ENCODE assay signal across 8 cellular contexts in genomic region chr9:62863329-62863728, GRCh38.
DNase-seq lines count a peak whose midpoint lies in the region; ATAC-seq, FAIRE-seq and TF ChIP-seq lines count a peak whose summit lies in the region.
"Not testable (repeated sequence)": the region's sequence is repeated elsewhere in the genome, so short reads cannot be mapped to it uniquely, and the experiment has no call there.

No MANE protein-coding gene starts in this region.

- ATAC-seq in PC-3 (peak; percentile 45), esophagus mucosa (peak; percentile 19)
- not testable (repeated sequence) for ATAC-seq in right cardiac atrium

- H4K20me1 ChIP-seq in PC-3 (ENCODE audit: low read length) = not testable (repeated sequence)

- H3K4me3 Mint-ChIP-seq in Calu3 (ENCODE audit: low read depth, unreplicated experiment) = not testable (repeated sequence)
- peak overlapping the region; percentile 19 for H3K4me3 Mint-ChIP-seq in type B pancreatic cell

- peaks cover 13% of the 10 kb centered on the region for H3K4me1 ChIP-seq in PC-3 (ENCODE audit: insufficient read depth, low read length)
- not testable (repeated sequence) for H3K4me1 ChIP-seq in right cardiac atrium (ENCODE audit: control insufficient read depth, insufficient read depth, low read length); prostate gland (replicated peaks)

- not testable (repeated sequence) for H3K36me3 ChIP-seq in PC-3 (ENCODE audit: low read depth, low read length); bronchial epithelial cell (ENCODE audit: control insufficient read depth, insufficient read depth, low read length); prostate gland

- not testable (repeated sequence) for H3K79me2 ChIP-seq in PC-3 (ENCODE audit: low read length)

- TF ChIP-seq POLR2A in prostate gland (IDR thresholded peaks at IDR 0.05) = not testable (repeated sequence)

- H3K9ac ChIP-seq in PC-3 (ENCODE audit: low read length) = not testable (repeated sequence)

- CTCF ChIA-PET in Calu3 (lab: Charles Lee); PC-3 (lab: Charles Lee): not testable (repeated sequence)

- DNase-seq in Calu3 (peak; percentile 79), PC-3 (peak; percentile 87), bronchial epithelial cell (ENCODE audit: low read depth) (peak; percentile 69), right cardiac atrium (peak; percentile 24 to 64 (median 57)), medulla oblongata (ENCODE audit: extremely low spot score) (peak; percentile 72), prostate gland (ENCODE audit: low spot score) (peak; percentile 98)
- not testable (repeated sequence) for DNase-seq in type B pancreatic cell (ENCODE audit: extremely low spot score, unreplicated experiment)

- H3K27ac ChIP-seq in PC-3 (ENCODE audit: low read length); right cardiac atrium (ENCODE audit: low read length); prostate gland: not testable (repeated sequence)

- not testable (repeated sequence) for H3K9me2 ChIP-seq in PC-3 (replicated peaks; ENCODE audit: low read length)

- not testable (repeated sequence) for H3K9me3 ChIP-seq in PC-3 (ENCODE audit: low read length); right cardiac atrium (ENCODE audit: control insufficient read depth, low read length); prostate gland

- FAIRE-seq in bronchial epithelial cell (lab: Jason Lieb, UNC) = not testable (repeated sequence)

- not testable (repeated sequence) for TF ChIP-seq CTCF in Calu3 (IDR thresholded peaks at IDR 0.05; ENCODE audit: unreplicated experiment); PC-3 (conservative IDR thresholded peaks at IDR 0.05; ENCODE audit: low read depth, low read length); bronchial epithelial cell (IDR thresholded peaks at IDR 0.05; ENCODE audit: insufficient read depth, low read length, severe bottlenecking); prostate gland (IDR thresholded peaks at IDR 0.05); type B pancreatic cell (conservative IDR thresholded peaks at IDR 0.05)

- intact Hi-C loops in Calu3 (cut with micrococcal nuclease; ENCODE audit: unreplicated experiment); PC-3 (cut with micrococcal nuclease); right cardiac atrium (cut with DNase I); prostate gland (cut with DNase I): not testable (repeated sequence)

- not testable (repeated sequence) for H3K4me2 ChIP-seq in PC-3 (ENCODE audit: low read length)

- H3K9me3 Mint-ChIP-seq in Calu3 (ENCODE audit: low read depth, unreplicated experiment); type B pancreatic cell: not testable (repeated sequence)

- H3K27ac Mint-ChIP-seq in Calu3 (ENCODE audit: unreplicated experiment) = not testable (repeated sequence)
- peak overlapping the region; percentile 39 for H3K27ac Mint-ChIP-seq in type B pancreatic cell

- not testable (repeated sequence) for H3K4me3 ChIP-seq in PC-3 (ENCODE audit: low read length); bronchial epithelial cell (ENCODE audit: low read depth, low read length); right cardiac atrium (ENCODE audit: low read length); prostate gland

- not testable (repeated sequence) for H3K36me3 Mint-ChIP-seq in Calu3 (ENCODE audit: insufficient read depth, unreplicated experiment); type B pancreatic cell

- H2AFZ ChIP-seq in PC-3 (ENCODE audit: low read length) = not testable (repeated sequence)

- H3K27me3 ChIP-seq in PC-3 (ENCODE audit: low read length); bronchial epithelial cell (ENCODE audit: control insufficient read depth, insufficient read depth, low read length); right cardiac atrium (ENCODE audit: control insufficient read depth, insufficient read depth); prostate gland (replicated peaks; ENCODE audit: insufficient read depth): not testable (repeated sequence)

- peaks cover 12% of the 10 kb centered on the region for H3K4me1 Mint-ChIP-seq in Calu3 (ENCODE audit: low read depth, unreplicated experiment)
- not testable (repeated sequence) for H3K4me1 Mint-ChIP-seq in type B pancreatic cell (ENCODE audit: unreplicated experiment)

- BruUV-seq in Calu3 (replicated peaks; lab: Mats Ljungman, UMichigan); PC-3 (replicated peaks; lab: Mats Ljungman, UMichigan): not testable (repeated sequence)

- H3F3A ChIP-seq in PC-3 (ENCODE audit: low read length, unreplicated experiment) = not testable (repeated sequence)

- not testable (repeated sequence) for H3K27me3 Mint-ChIP-seq in Calu3 (ENCODE audit: unreplicated experiment)
- H3K27me3 Mint-ChIP-seq in type B pancreatic cell = peaks cover 77% of the 10 kb centered on the region

- POLR2A ChIA-PET in PC-3 (lab: Charles Lee; ENCODE audit: unreplicated experiment) = not testable (repeated sequence)

- 29% methylated on average over 4 of the region's 4 CpGs for WGBS in right cardiac atrium
- 8% methylated on average over 4 of the region's 4 CpGs for WGBS in prostate gland
